In genomic region chr2:200377774-200378336, GRCh38 we compare ENCODE assay signal across 11 cellular contexts.
A peak's percentile ranks its signal among the peaks of the same experiment; 100 is the strongest.
DNase-seq lines count a peak whose midpoint lies in the region; ATAC-seq and TF ChIP-seq lines count a peak whose summit lies in the region.
"Had no signal": no experiment of that assay in that cellular context is flagged by ENCODE, and none has a peak within 500 bp of the region (broad histone marks: within the 10 kb centered on the region; RNA-seq: fewer than 3 reads in every experiment).

No MANE protein-coding gene starts in this region.

- 0 out of 2 replicates have a peak, but pooled peaks cover 3% of the 10 kb centered on the region for H3K36me3 ChIP-seq in ACC112 (ENCODE audit: insufficient read depth, low read length)
- H3K36me3 ChIP-seq in endodermal cell (ENCODE audit: control insufficient read depth, insufficient read depth, low read length) = no peaks in the 10 kb centered on the region
- no peaks in the 10 kb centered on the region for H3K36me3 ChIP-seq in muscle layer of duodenum (ENCODE audit: control insufficient read depth in 1 of 2, insufficient read depth in 2 of 2, low read length in 2 of 2)
- H3K36me3 ChIP-seq in WERI-Rb-1 = no peaks in the 10 kb centered on the region
- H3K36me3 ChIP-seq: adrenal gland had no signal

- H3K27ac Mint-ChIP-seq in endodermal cell = peak overlapping the region; percentile 10
- H3K27ac Mint-ChIP-seq: CD14-positive monocyte had no signal

- TF ChIP-seq POLR2A in erythroblast (IDR thresholded peaks at IDR 0.05; ENCODE audit: low read length) = no peak

- 88 to 100% methylated on average over 1 to 4 of the region's 4 CpGs for WGBS in endodermal cell (ENCODE audit: insufficient coverage in 1 of 2, insufficient read length in 1 of 2), 2 experiments

- H3K27ac ChIP-seq in ACC112 (ENCODE audit: low read depth, low read length) = peak overlapping the region; percentile 56; the same call in 1 of the 2 replicates
- H3K27ac ChIP-seq in endodermal cell (ENCODE audit: low read depth, low read length) = no peak overlapping the region
- peak overlapping the region; percentile 79 for H3K27ac ChIP-seq in muscle layer of duodenum (ENCODE audit: low read length)
- H3K27ac ChIP-seq in WERI-Rb-1 = no peak overlapping the region

- ATAC-seq in HG02852 (IDR thresholded peaks at IDR 0.05; ENCODE audit: unreplicated experiment) = no peak

- no peaks in the 10 kb centered on the region for H3K36me3 Mint-ChIP-seq in endodermal cell (ENCODE audit: low read depth)
- H3K36me3 Mint-ChIP-seq: CD14-positive monocyte had no signal

- no peaks in the 10 kb centered on the region for H3K9me3 Mint-ChIP-seq in endodermal cell

- no peak overlapping the region for H3K4me3 ChIP-seq in ACC112 (ENCODE audit: low read depth, low read length)
- peak overlapping the region; percentile 29 for H3K4me3 ChIP-seq in endodermal cell (ENCODE audit: low read length)
- H3K4me3 ChIP-seq in muscle layer of duodenum (ENCODE audit: low read depth in 1 of 2, low read length in 2 of 2) = peak overlapping the region in 1 of 2 donors; percentile 38
- no peak overlapping the region for H3K4me3 ChIP-seq in WERI-Rb-1 (ENCODE audit: low read depth, low read length)
- H3K4me3 ChIP-seq: adrenal gland had no signal

- H3K27me3 ChIP-seq in ACC112 (ENCODE audit: insufficient read depth, low read length) (no peaks in the 10 kb centered on the region), endodermal cell (ENCODE audit: control insufficient read depth, insufficient read depth, low read length, poor library complexity, severe bottlenecking) (no peaks in the 10 kb centered on the region), muscle layer of duodenum (ENCODE audit: low read depth, low read length) (no peaks in the 10 kb centered on the region), WERI-Rb-1 (ENCODE audit: insufficient read depth, low read depth, severe bottlenecking) (no peaks in the 10 kb centered on the region)
- H3K27me3 ChIP-seq: adrenal gland had no signal

- H2AFZ ChIP-seq in ACC112 (ENCODE audit: low read length, unreplicated experiment) = no peak overlapping the region

- no peak overlapping the region for H3K9ac ChIP-seq in endodermal cell (ENCODE audit: extremely low read depth, low read length, poor library complexity, severe bottlenecking)

- H3K9me3 ChIP-seq in endodermal cell (ENCODE audit: control insufficient read depth, low read length) (no peaks in the 10 kb centered on the region), muscle layer of duodenum (ENCODE audit: control insufficient read depth in 1 of 2, low read length in 2 of 2) (no peaks in the 10 kb centered on the region), WERI-Rb-1 (ENCODE audit: severe bottlenecking) (no peaks in the 10 kb centered on the region)
- H3K9me3 ChIP-seq: adrenal gland had no signal

- no peak overlapping the region for H3K4me3 Mint-ChIP-seq in endodermal cell
- H3K4me3 Mint-ChIP-seq: CD14-positive monocyte had no signal

- H3K27me3 Mint-ChIP-seq in endodermal cell (ENCODE audit: insufficient read depth) = no peaks in the 10 kb centered on the region

- TF ChIP-seq CTCF in endodermal cell (conservative IDR thresholded peaks at IDR 0.05) (no peak), WERI-Rb-1 (IDR thresholded peaks at IDR 0.05; ENCODE audit: low read depth, low read length) (no peak)

- peak; percentile 83 for DNase-seq in LoVo (ENCODE audit: low spot score)
- no peak for DNase-seq in endodermal cell
- no peak for DNase-seq in erythroblast (lab: John Stamatoyannopoulos, UW)
- DNase-seq in amniotic stem cell (lab: John Stamatoyannopoulos, UW) = no peak
- DNase-seq in WERI-Rb-1 = no peak
- DNase-seq: head of caudate nucleus had no signal

- peaks cover 53% of the 10 kb centered on the region for H3K4me1 Mint-ChIP-seq in endodermal cell

- H3K79me2 ChIP-seq in ACC112 (ENCODE audit: control insufficient read depth, insufficient read depth, low read length, unreplicated experiment) = peaks cover 53% of the 10 kb centered on the region

- H3K4me1 ChIP-seq in ACC112 (ENCODE audit: control insufficient read depth, insufficient read depth, low read length, unreplicated experiment) (peaks cover 63% of the 10 kb centered on the region), endodermal cell (ENCODE audit: control insufficient read depth, insufficient read depth, low read length) (peaks cover 35% of the 10 kb centered on the region), muscle layer of duodenum (ENCODE audit: control insufficient read depth in 1 of 2, insufficient read depth in 2 of 2, low read length in 2 of 2) (peaks cover 27 to 33% of the 10 kb centered on the region in 2 donors)

Comparison
In these comparisons a context has a peak if more than half of its experiments do, and no peak if none do; other contexts are left out.
1. H3K27ac ChIP-seq: peak in ACC112 (single experiment) and muscle layer of duodenum (single experiment); none in endodermal cell (single experiment) and WERI-Rb-1 (single experiment).